Comparison of ENCODE assay signal across 11 cellular contexts in the genomic region with DNA sequence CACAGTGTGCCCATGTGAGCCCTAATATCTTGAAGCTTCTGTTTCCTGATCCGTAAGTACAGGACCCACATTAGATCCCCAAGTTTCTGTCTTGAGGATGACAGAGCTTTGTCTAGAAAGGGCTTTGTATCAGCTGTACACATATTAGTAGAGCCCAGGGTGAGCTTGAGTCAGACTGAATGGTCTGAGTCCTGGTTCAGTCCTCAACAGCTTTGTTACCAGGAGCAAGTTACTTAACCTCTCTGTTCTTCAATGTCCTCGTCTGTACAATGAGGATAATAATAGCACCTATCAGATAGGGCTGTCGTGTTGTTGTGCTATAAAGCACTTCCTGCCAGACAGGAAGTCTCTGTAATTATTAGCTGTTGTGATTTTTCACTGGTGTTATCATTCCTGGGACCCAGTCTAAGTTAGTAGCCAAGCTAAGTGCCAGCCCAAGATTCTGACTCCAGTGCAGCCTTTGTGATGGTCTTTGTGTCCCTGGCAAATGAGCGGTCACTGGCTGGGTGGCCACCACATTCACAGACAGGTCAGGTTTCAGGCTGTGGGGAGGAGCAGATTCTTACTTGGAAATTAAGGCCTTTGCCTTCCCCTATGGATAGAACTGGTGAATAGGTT. TPM values are rescaled to one million over a fixed set of nuclear protein-coding genes. Genes with fewer than 3 reads are reported as not detected.
DNase-seq lines count a peak whose midpoint lies in the region; ATAC-seq and TF ChIP-seq lines count a peak whose summit lies in the region.
"Had no signal": no experiment of that assay in that cellular context is flagged by ENCODE, and none has a peak within 500 bp of the region (broad histone marks: within the 10 kb centered on the region; RNA-seq: fewer than 3 reads in every experiment).

No MANE protein-coding gene starts in this region.

- BruUV-seq in MCF 10A (replicated peaks; lab: Mats Ljungman, UMichigan): no TSS peak

- H2AFZ ChIP-seq in SK-N-SH (ENCODE audit: low read depth): no peak overlapping the region

- H3K27ac Mint-ChIP-seq in activated CD4-positive, alpha-beta T cell treated with anti-CD3 and anti-CD28 coated beads, Interleukin-2, amount 10 ng/mL, durations not matched to agents 7 days and 5 days: peak overlapping the region; percentile 72
- no peak overlapping the region for H3K27ac Mint-ChIP-seq in MCF 10A (ENCODE audit: low read depth, unreplicated experiment)

- no peak for DNase-seq in activated CD4-positive, alpha-beta T cell treated with anti-CD3 and anti-CD28 coated beads, Interleukin-2, amount 10 ng/mL, durations not matched to agents 7 days and 5 days
- DNase-seq in activated CD4-positive, alpha-beta T cell treated with anti-CD3 and anti-CD28 coated beads for 4 hours: no peak
- no peak for DNase-seq in SK-N-SH
- no peak for DNase-seq in right cardiac atrium
- DNase-seq in gastrocnemius medialis: peak in 1 of 2 donors; percentile 65
- no peak for DNase-seq in MCF 10A (ENCODE audit: unreplicated experiment)
- no peak for DNase-seq in NCI-H1417 treated with DMSO at 0.1 percent for 48 hours (lab: John Stamatoyannopoulos, UW)
- DNase-seq: midbrain, substantia nigra had no signal

- H3K36me3 Mint-ChIP-seq in activated CD4-positive, alpha-beta T cell treated with anti-CD3 and anti-CD28 coated beads, Interleukin-2, amount 10 ng/mL, durations not matched to agents 7 days and 5 days (ENCODE audit: low read depth): peaks cover 8% of the 10 kb centered on the region
- peaks cover 43% of the 10 kb centered on the region for H3K36me3 Mint-ChIP-seq in MCF 10A (ENCODE audit: insufficient read depth, unreplicated experiment)

- POLR2A ChIA-PET in activated CD4-positive, alpha-beta T cell treated with anti-CD3 and anti-CD28 coated beads, Interleukin-2, amount 10 ng/mL, durations not matched to agents 7 days and 5 days (lab: Charles Lee): no interaction called here
- POLR2A ChIA-PET in SK-N-SH (lab: Yijun Ruan, JAX) (no interaction called here), MCF 10A (lab: Yijun Ruan, JAX) (no interaction called here)

- H3K9me3 ChIP-seq in SK-N-SH (no peaks in the 10 kb centered on the region), right cardiac atrium (ENCODE audit: control insufficient read depth, low read length) (no peaks in the 10 kb centered on the region), gastrocnemius medialis (no peaks in the 10 kb centered on the region)
- H3K9me3 ChIP-seq: A549 had no signal

- H4K20me1 ChIP-seq in SK-N-SH (ENCODE audit: insufficient read depth): no peaks in the 10 kb centered on the region

- no peaks in the 10 kb centered on the region for H3K9me2 ChIP-seq in SK-N-SH

- peaks cover 60% of the 10 kb centered on the region; the same call in 1 of the 2 replicates for H3K79me2 ChIP-seq in SK-N-SH (ENCODE audit: insufficient read depth)

- intact Hi-C loops in right cardiac atrium (cut with DNase I) (no loop called here), gastrocnemius medialis (cut with DNase I; ENCODE audit: low total_unique reads) (no loop called here), MCF 10A (cut with micrococcal nuclease) (no loop called here)

- no peaks in the 10 kb centered on the region for H3K27me3 ChIP-seq in SK-N-SH (ENCODE audit: insufficient read depth)
- H3K27me3 ChIP-seq in right cardiac atrium (ENCODE audit: control insufficient read depth, insufficient read depth): no peaks in the 10 kb centered on the region
- no peaks in the 10 kb centered on the region for H3K27me3 ChIP-seq in gastrocnemius medialis

- H3K9ac ChIP-seq in SK-N-SH: no peak overlapping the region

- peak in 1 of 2 donors; percentile 45 for TF ChIP-seq POLR2A in gastrocnemius medialis (IDR thresholded peaks at IDR 0.05)

- in situ Hi-C loops in gastrocnemius medialis (cut with MboI; ENCODE audit: low sequenced_read_pairs in 4 of 4): no loop called here

- CTCF ChIA-PET in activated CD4-positive, alpha-beta T cell treated with anti-CD3 and anti-CD28 coated beads, Interleukin-2, amount 10 ng/mL, durations not matched to agents 7 days and 5 days (lab: Charles Lee): interaction anchor here (0.5 to 1.5 kb wide), 3 partner anchors 16 to 18 kb away, joined by 3 to 4 read pairs (median 3); no protein-coding TSS in a partner anchor
- CTCF ChIA-PET in SK-N-SH (lab: Yijun Ruan, JAX): interaction anchor here (1.0 kb wide), 1 partner anchor 12 kb away, joined by 3 read pairs; no protein-coding TSS in a partner anchor
- CTCF ChIA-PET in MCF 10A (lab: Yijun Ruan, JAX): interaction anchor here (0.6 to 1.2 kb wide), 4 partner anchors 22 to 277 kb away, joined by 3 to 4 read pairs (median 3); no protein-coding TSS in a partner anchor

- no peak overlapping the region for H3K4me3 Mint-ChIP-seq in activated CD4-positive, alpha-beta T cell treated with anti-CD3 and anti-CD28 coated beads, Interleukin-2, amount 10 ng/mL, durations not matched to agents 7 days and 5 days
- no peak overlapping the region for H3K4me3 Mint-ChIP-seq in MCF 10A (ENCODE audit: unreplicated experiment)

- peak overlapping the region; percentile 6 to 18; a peak in 2 of 4 replicates for H3K27ac ChIP-seq in SK-N-SH (ENCODE audit: low read depth in 2 of 2, low read length in 1 of 2)
- peak overlapping the region; percentile 84 for H3K27ac ChIP-seq in right cardiac atrium (ENCODE audit: low read length)
- peak overlapping the region; percentile 98 to 99 (median 98) for H3K27ac ChIP-seq in gastrocnemius medialis

- H3K4me3 ChIP-seq in SK-N-SH (ENCODE audit: low read depth in 2 of 2, low read length in 1 of 2) (no peak overlapping the region), right cardiac atrium (ENCODE audit: low read length) (no peak overlapping the region), gastrocnemius medialis (peak overlapping the region in 3 of 4 donors; percentile 0 to 19 (median 12))
- H3K4me3 ChIP-seq: A549 had no signal

- no peak for TF ChIP-seq EP300 in SK-N-SH (IDR thresholded peaks at IDR 0.05; ENCODE audit: borderline replicate concordance in 1 of 2, low read depth in 1 of 2, low read length in 1 of 2)

- H3K4me1 ChIP-seq in SK-N-SH (ENCODE audit: control insufficient read depth in 1 of 2, insufficient read depth in 2 of 2, low read depth in 1 of 2, low read length in 1 of 2): peaks cover 2 to 12% of the 10 kb centered on the region in 2 experiments; a peak in 2 of 4 replicates
- H3K4me1 ChIP-seq in right cardiac atrium (ENCODE audit: control insufficient read depth, insufficient read depth, low read length): peaks cover 15% of the 10 kb centered on the region
- H3K4me1 ChIP-seq in gastrocnemius medialis: peaks cover 81 to 86% of the 10 kb centered on the region in 2 donors

- ATAC-seq in right cardiac atrium: peak in 1 of 2 donors; percentile 2
- peak; percentile 52 to 61 for ATAC-seq in gastrocnemius medialis
- no peak for ATAC-seq in HG03045 (IDR thresholded peaks at IDR 0.05; ENCODE audit: unreplicated experiment)
- ATAC-seq: A549 had no signal

- no peak for TF ChIP-seq RAD21 in SK-N-SH (IDR thresholded peaks at IDR 0.05; ENCODE audit: low read length)

- peaks cover 76% of the 10 kb centered on the region for H3K4me1 Mint-ChIP-seq in activated CD4-positive, alpha-beta T cell treated with anti-CD3 and anti-CD28 coated beads, Interleukin-2, amount 10 ng/mL, durations not matched to agents 7 days and 5 days
- H3K4me1 Mint-ChIP-seq in MCF 10A (ENCODE audit: insufficient read depth, unreplicated experiment): peaks cover 13% of the 10 kb centered on the region

- no peaks in the 10 kb centered on the region for H3K9me3 Mint-ChIP-seq in activated CD4-positive, alpha-beta T cell treated with anti-CD3 and anti-CD28 coated beads, Interleukin-2, amount 10 ng/mL, durations not matched to agents 7 days and 5 days
- no peaks in the 10 kb centered on the region for H3K9me3 Mint-ChIP-seq in MCF 10A (ENCODE audit: unreplicated experiment)

- H3K4me2 ChIP-seq in SK-N-SH: no peak overlapping the region
- H3K4me2 ChIP-seq: A549 had no signal

- no peak for TF ChIP-seq CTCF in SK-N-SH (IDR thresholded peaks at IDR 0.05)
- no peak for TF ChIP-seq CTCF in gastrocnemius medialis (IDR thresholded peaks at IDR 0.05 in 4 of 5, conservative IDR thresholded peaks at IDR 0.05 in 1 of 5)
- no peak for TF ChIP-seq CTCF in MCF 10A (IDR thresholded peaks at IDR 0.05; ENCODE audit: unreplicated experiment)

- H3K36me3 ChIP-seq in SK-N-SH (replicated peaks in 1 of 2; ENCODE audit: control insufficient read depth in 1 of 2, insufficient read depth in 2 of 2, low read length in 1 of 2) (no peaks in the 10 kb centered on the region), gastrocnemius medialis (peaks cover 0 to 11% of the 10 kb centered on the region in 2 donors)

- WGBS in SK-N-SH (ENCODE audit: low lambda C conversion rate): 62% methylated on average over 4 of the region's 4 CpGs
- 36% methylated on average over 4 of the region's 4 CpGs for WGBS in right cardiac atrium

- H3F3A ChIP-seq in SK-N-SH (replicated peaks; ENCODE audit: insufficient read depth): no peaks in the 10 kb centered on the region

- H3K27me3 Mint-ChIP-seq in activated CD4-positive, alpha-beta T cell treated with anti-CD3 and anti-CD28 coated beads, Interleukin-2, amount 10 ng/mL, durations not matched to agents 7 days and 5 days: no peaks in the 10 kb centered on the region
- no peaks in the 10 kb centered on the region for H3K27me3 Mint-ChIP-seq in MCF 10A (ENCODE audit: insufficient read depth, unreplicated experiment)

TF ChIP-seq in SK-N-SH, 30 proteins besides CTCF, POLR2A, EP300 and RAD21:
- 0 out of 2 replicates have a peak, but pooled peaks have one; percentile 10 for TF ChIP-seq GABPA (IDR thresholded peaks at IDR 0.05; ENCODE audit: low read depth)
- no peak for TF ChIP-seq SIN3A (IDR thresholded peaks at IDR 0.05; ENCODE audit: borderline replicate concordance, low read depth, low read length)
TF ChIP-seq in SK-N-SH: peak in this region for 1.

RNA-seq across cellular contexts. Expression of gene TOM1, which starts 6.8 kb away (rescaled TPM):
- 10 to 100 TPM; 30.0 to 37.8 TPM for total RNA-seq in activated CD4-positive, alpha-beta T cell treated with anti-CD3 and anti-CD28 coated beads, Interleukin-2, amount 10 ng/mL, durations not matched to agents 7 days and 5 days
- polyA plus RNA-seq in SK-N-SH (2012; rRNA removed): 26.9 and 28.7 TPM in 2 replicates
- 14.2 and 18.0 TPM in 2 replicates for polyA plus RNA-seq in SK-N-SH (2012; cell fraction: cytosol; rRNA removed)
- polyA plus RNA-seq in SK-N-SH (2012; cell fraction: nucleus; rRNA removed): 36.9 and 44.0 TPM in 2 replicates
- total RNA-seq in right cardiac atrium: 10 to 100 TPM; 54.0 to 75.9 (median 63.6) TPM
- 55.9 TPM for polyA plus RNA-seq in right cardiac atrium
- 100 to 1,000 TPM; 363 to 609 (median 425) TPM for total RNA-seq in gastrocnemius medialis
- 28.2 and 41.9 TPM in 2 replicates for total RNA-seq in MCF 10A (2022)

RNA-seq across cellular contexts. Expression of gene HMGXB4, which starts 49.2 kb away (rescaled TPM):
- 10 to 100 TPM; 32.2 to 35.5 TPM for total RNA-seq in activated CD4-positive, alpha-beta T cell treated with anti-CD3 and anti-CD28 coated beads, Interleukin-2, amount 10 ng/mL, durations not matched to agents 7 days and 5 days
- 16.5 and 21.7 TPM in 2 replicates for polyA plus RNA-seq in SK-N-SH (2012; rRNA removed)
- polyA plus RNA-seq in SK-N-SH (2012; cell fraction: cytosol; rRNA removed): 19.9 and 22.4 TPM in 2 replicates
- polyA plus RNA-seq in SK-N-SH (2012; cell fraction: nucleus; rRNA removed): 10.6 and 21.2 TPM in 2 replicates
- 10 to 100 TPM; 10.2 to 11.3 (median 10.7) TPM for total RNA-seq in right cardiac atrium
- polyA plus RNA-seq in right cardiac atrium: 5.7 TPM
- 10 to 100 TPM in 3 of 4 donors, 1 to 10 TPM in 1; 8.3 to 19.2 (median 12.4) TPM for total RNA-seq in gastrocnemius medialis
- 27.2 and 30.2 TPM in 2 replicates for total RNA-seq in MCF 10A (2022)

Comparison
In these comparisons a context has a peak if more than half of its experiments do, and no peak if none do; other contexts are left out.
1. H3K27ac ChIP-seq: peak in every context shown above with its lines; median percentile 98 in gastrocnemius medialis; 84 in right cardiac atrium; 12 in SK-N-SH.
2. H3K4me3 ChIP-seq: peak in gastrocnemius medialis (3 of 4); none in SK-N-SH (0 of 2) and right cardiac atrium (single experiment).